3 cellular contexts compared by ENCODE assay signal in the genomic region with DNA sequence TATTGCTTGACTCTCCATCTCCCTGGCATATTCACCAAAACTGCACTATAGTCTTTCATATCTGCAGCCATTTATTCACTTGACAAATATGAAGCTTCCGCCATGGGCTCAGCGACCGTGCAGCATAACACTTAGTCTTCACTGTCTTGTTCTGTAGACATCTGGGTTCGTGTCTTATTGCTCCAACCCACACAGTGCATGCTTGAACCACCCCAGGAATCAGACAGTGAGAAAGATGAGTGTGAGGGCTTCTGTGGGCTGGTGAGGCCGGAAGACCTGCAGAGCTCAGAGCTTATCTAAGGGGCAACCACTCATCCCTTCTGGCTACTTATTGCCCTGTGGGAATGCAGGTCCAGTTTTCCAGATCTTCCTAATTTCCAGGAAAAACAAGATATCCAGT.
TF ChIP-seq lines count a peak whose summit lies in the region.

No MANE protein-coding gene starts in this region.

TF ChIP-seq in SK-N-SH, 30 proteins besides CTCF, POLR2A, EP300 and RAD21:
- no peak for TF ChIP-seq FOSL2 (IDR thresholded peaks at IDR 0.05; ENCODE audit: borderline replicate concordance, low read depth)
- TF ChIP-seq SMC3 (IDR thresholded peaks at IDR 0.05; ENCODE audit: low read depth, low read length), result no peak
- no peak for TF ChIP-seq FOXJ3 (CRISPR knock-in tag; IDR thresholded peaks at IDR 0.05)
- TF ChIP-seq SIN3A (IDR thresholded peaks at IDR 0.05; ENCODE audit: borderline replicate concordance, low read depth, low read length), result no peak
- TF ChIP-seq RXRA (IDR thresholded peaks at IDR 0.05; ENCODE audit: borderline replicate concordance, low read depth), result no peak
- no peak for TF ChIP-seq NFIC (IDR thresholded peaks at IDR 0.05; ENCODE audit: borderline replicate concordance)
- no peak for TF ChIP-seq YY1 (IDR thresholded peaks at IDR 0.05; ENCODE audit: low read depth)
- no peak for TF ChIP-seq GATA2 (CRISPR knock-in tag; IDR thresholded peaks at IDR 0.05)
- no peak for TF ChIP-seq TCF12 (IDR thresholded peaks at IDR 0.05)
- TF ChIP-seq POLR2AphosphoS5 (IDR thresholded peaks at IDR 0.05; ENCODE audit: low read depth, low read length), result no peak
- no peak for TF ChIP-seq JUND (IDR thresholded peaks at IDR 0.05)
- TF ChIP-seq, protein P1, sequence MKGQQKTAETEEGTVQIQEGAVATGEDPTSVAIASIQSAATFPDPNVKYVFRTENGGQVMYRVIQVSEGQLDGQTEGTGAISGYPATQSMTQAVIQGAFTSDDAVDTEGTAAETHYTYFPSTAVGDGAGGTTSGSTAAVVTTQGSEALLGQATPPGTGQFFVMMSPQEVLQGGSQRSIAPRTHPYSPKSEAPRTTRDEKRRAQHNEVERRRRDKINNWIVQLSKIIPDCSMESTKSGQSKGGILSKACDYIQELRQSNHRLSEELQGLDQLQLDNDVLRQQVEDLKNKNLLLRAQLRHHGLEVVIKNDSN (IDR thresholded peaks at IDR 0.05; ENCODE audit: borderline replicate concordance, low read depth), result no peak

TF ChIP-seq in SK-N-SH treated with all-trans-retinoic acid at 6 μM for 48 hours, 23 proteins besides CTCF, POLR2A, EP300 and RAD21:
- TF ChIP-seq ARNTL (CRISPR knock-in tag; IDR thresholded peaks at IDR 0.05; ENCODE audit: borderline replicate concordance, low read depth) (no peak), ZNF70 (CRISPR knock-in tag; IDR thresholded peaks at IDR 0.05) (no peak), GLIS3 (CRISPR knock-in tag; IDR thresholded peaks at IDR 0.05) (no peak), TCF4 (CRISPR knock-in tag; IDR thresholded peaks at IDR 0.05; ENCODE audit: borderline replicate concordance) (no peak), SNAI2 (CRISPR knock-in tag; IDR thresholded peaks at IDR 0.05) (no peak), OSR1 (CRISPR knock-in tag; IDR thresholded peaks at IDR 0.05) (no peak), ZNF8 (CRISPR knock-in tag; IDR thresholded peaks at IDR 0.05) (no peak)

TF ChIP-seq in IMR-90, 13 proteins besides CTCF, POLR2A, EP300 and RAD21:
- TF ChIP-seq NFE2L2 (IDR thresholded peaks at IDR 0.05; ENCODE audit: low read depth, low read length) (no peak), FOS (IDR thresholded peaks at IDR 0.05; ENCODE audit: low read depth, low read length) (no peak), SMC3 (IDR thresholded peaks at IDR 0.05; ENCODE audit: low read depth, low read length) (no peak), MAFK (IDR thresholded peaks at IDR 0.05; ENCODE audit: low read depth, low read length) (no peak), RFX5 (IDR thresholded peaks at IDR 0.05; ENCODE audit: low read depth, low read length) (no peak)
